ENCODE assay signal across 12 cellular contexts in the genomic region with DNA sequence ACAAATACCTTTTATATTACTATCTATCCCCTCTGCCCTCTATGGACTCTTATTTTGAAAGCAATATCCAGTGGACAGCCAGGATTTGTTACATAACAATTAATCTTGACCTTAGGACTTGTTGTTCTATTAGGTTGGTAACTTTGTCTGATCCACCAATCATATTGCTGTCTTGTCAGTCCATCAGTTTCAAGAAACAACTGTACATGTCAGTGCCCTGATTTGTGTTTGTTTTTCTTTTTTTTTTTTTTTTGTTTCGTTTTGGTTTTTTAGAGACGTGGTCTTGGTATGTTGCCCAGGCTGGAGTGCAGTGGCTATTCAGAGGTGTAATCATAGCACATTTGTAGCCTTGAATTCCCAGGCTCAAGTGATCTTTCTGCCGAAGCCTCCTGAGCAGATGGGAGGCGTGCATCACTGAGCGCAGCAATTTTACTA. TPM values are rescaled to one million over a fixed set of nuclear protein-coding genes. Genes with fewer than 3 reads are reported as not detected.
DNase-seq lines count a peak whose midpoint lies in the region; ATAC-seq, FAIRE-seq and TF ChIP-seq lines count a peak whose summit lies in the region.
"Had no signal": no experiment of that assay in that cellular context is flagged by ENCODE, and none has a peak within 500 bp of the region (broad histone marks: within the 10 kb centered on the region; RNA-seq: fewer than 3 reads in every experiment).

No MANE protein-coding gene starts in this region.

- H3K4me3 ChIP-seq in GM23338 (no peak overlapping the region), fibroblast of mammary gland (ENCODE audit: control insufficient read depth, low read depth, low read length) (no peak overlapping the region), pancreas (peak overlapping the region in 2 of 4 donors; percentile 17 to 57)

- intact Hi-C loops in pancreas (cut with DNase I): no loop called here

- TF ChIP-seq CTCF in GM23338 (conservative IDR thresholded peaks at IDR 0.05; ENCODE audit: low read depth in 2 of 2): no peak
- TF ChIP-seq CTCF in fibroblast of mammary gland (conservative IDR thresholded peaks at IDR 0.05; ENCODE audit: control insufficient read depth, insufficient read depth, low read depth, low read length): no peak
- TF ChIP-seq CTCF in pancreas (IDR thresholded peaks at IDR 0.05): no peak

- no peak overlapping the region for H3K27ac Mint-ChIP-seq in GM23338

- H3K27me3 ChIP-seq in GM23338 (ENCODE audit: insufficient read depth) (peaks cover 72% of the 10 kb centered on the region), pancreas (no peaks in the 10 kb centered on the region)

- no peaks in the 10 kb centered on the region for H3K9me2 ChIP-seq in GM23338 (ENCODE audit: insufficient read depth)

- FAIRE-seq in pancreas (lab: Jason Lieb, UNC): no peak
- FAIRE-seq: GM12892 had no signal

- DNase-seq in GM23338 (ENCODE audit: low spot score): no peak
- DNase-seq in NCI-H774 (lab: John Stamatoyannopoulos, UW): peak; percentile 8
- DNase-seq in fibroblast of mammary gland (ENCODE audit: low read depth): peak; percentile 26
- peak in 4 of 6 donors; percentile 48 to 62 (median 58) for DNase-seq in pancreas
- no peak for DNase-seq in activated naive CD4-positive, alpha-beta T cell (lab: John Stamatoyannopoulos, UW)
- no peak for DNase-seq in NCI-H345 treated with DMSO at 0.1 percent for 48 hours (lab: John Stamatoyannopoulos, UW; ENCODE audit: unreplicated experiment)
- no peak for DNase-seq in NCI-H510A (lab: John Stamatoyannopoulos, UW)
- DNase-seq: Calu3 had no signal

- peaks cover 2% of the 10 kb centered on the region; the same call in 1 of the 3 replicates for H3K9me3 Mint-ChIP-seq in GM23338

- ATAC-seq in GM23338 (no peak), pancreas (peak in 3 of 4 donors; percentile 30 to 52 (median 30)), HG03039 (IDR thresholded peaks at IDR 0.05; ENCODE audit: unreplicated experiment) (no peak)
- ATAC-seq: esophagus mucosa had no signal

- H4K20me1 ChIP-seq in GM23338 (replicated peaks; ENCODE audit: insufficient read depth): no peaks in the 10 kb centered on the region

- H3K4me2 ChIP-seq in GM23338: no peak overlapping the region

- H3K9me3 ChIP-seq in pancreas: no peaks in the 10 kb centered on the region

- H3K27me3 Mint-ChIP-seq in GM23338 (ENCODE audit: insufficient read depth, low read depth, poor library complexity): peaks cover 59% of the 10 kb centered on the region

- H3K4me3 Mint-ChIP-seq in GM23338: no peak overlapping the region

- no peaks in the 10 kb centered on the region for H3K79me2 ChIP-seq in GM23338 (replicated peaks; ENCODE audit: insufficient read depth)

- no peaks in the 10 kb centered on the region; the same call in 1 of the 2 replicates for H3F3A ChIP-seq in GM23338 (replicated peaks; ENCODE audit: low read depth)

- H3K36me3 ChIP-seq in GM23338 (ENCODE audit: insufficient read depth) (no peaks in the 10 kb centered on the region), pancreas (no peaks in the 10 kb centered on the region)

- no peaks in the 10 kb centered on the region; the same call in 2 of the 3 replicates for H3K36me3 Mint-ChIP-seq in GM23338 (ENCODE audit: low read depth)

- 0 out of 2 replicates have a peak, but pooled peaks cover 5% of the 10 kb centered on the region for H3K4me1 ChIP-seq in GM23338 (ENCODE audit: insufficient read depth)
- H3K4me1 ChIP-seq in pancreas: peaks cover 10 to 21% (median 14%) of the 10 kb centered on the region in 3 donors

- peaks cover 6% of the 10 kb centered on the region for H3K4me1 Mint-ChIP-seq in GM23338

- H3K27ac ChIP-seq in GM23338 (ENCODE audit: low read depth) (no peak overlapping the region), pancreas (peak overlapping the region; percentile 17 to 50 (median 30))

- 9 to 12% methylated on average over 5 of the region's 5 CpGs for WGBS in pancreas, 2 donors

- H2AFZ ChIP-seq in GM23338: peak overlapping the region; percentile 16; the same call in 1 of the 2 replicates

TF ChIP-seq in GM23338, 12 proteins besides CTCF, POLR2A, EP300 and RAD21:
- TF ChIP-seq ZNF331 (CRISPR knock-in tag; IDR thresholded peaks at IDR 0.05; ENCODE audit: low read depth) (no peak), ZNF114 (CRISPR knock-in tag; IDR thresholded peaks at IDR 0.05) (no peak), JUNB (IDR thresholded peaks at IDR 0.05; ENCODE audit: unreplicated experiment) (no peak), EZH2phosphoT487 (IDR thresholded peaks at IDR 0.05; ENCODE audit: unreplicated experiment) (no peak), EZH2 (IDR thresholded peaks at IDR 0.05; ENCODE audit: low read depth, unreplicated experiment) (no peak)

RNA-seq across cellular contexts. Expression of a gene that starts 1.5 kb away (rescaled TPM):
- total RNA-seq in GM23338 (2014; rRNA removed; shearing (Covaris generic)): 59.8 and 66.3 TPM in 2 replicates
- polyA plus RNA-seq in GM23338 (2016; fragmentation: Nextera tagmentation; extraction: Ambion mirVana) (95.3 and 116 TPM in 2 replicates), pancreas (100 to 1,000 TPM in 1 of 2 donors, 10 to 100 TPM in 1; 73.4 to 110 TPM)
- 10 to 100 TPM; 45.7 to 83.2 (median 60.4) TPM for total RNA-seq in pancreas

RNA-seq across cellular contexts. Expression of a gene that starts 4.0 kb away (rescaled TPM):
- total RNA-seq in GM23338 (2014; rRNA removed; shearing (Covaris generic)): 16.7 and 17.8 TPM in 2 replicates
- polyA plus RNA-seq in GM23338 (2016; fragmentation: Nextera tagmentation; extraction: Ambion mirVana) (17.0 and 20.6 TPM in 2 replicates), pancreas (100 to 1,000 TPM; 294 to 504 TPM)
- 100 to 1,000 TPM in 2 of 6 donors, 10 to 100 TPM in 4; 54.5 to 139 (median 97.8) TPM for total RNA-seq in pancreas
- total RNA-seq: OCI-LY7 had no signal

Comparison
In these comparisons a context has a peak if more than half of its experiments do, and no peak if none do; other contexts are left out.
1. ATAC-seq: peak in pancreas (3 of 4); none in GM23338 (single experiment) and HG03039 (single experiment).
2. DNase-seq: peak in NCI-H774 (single experiment), fibroblast of mammary gland (single experiment) and pancreas (4 of 6); none in GM23338 (single experiment), activated naive CD4-positive, alpha-beta T cell (0 of 4), NCI-H345 treated with DMSO at 0.1 percent for 48 hours (single experiment) and NCI-H510A (single experiment).